17 cellular contexts compared by ENCODE assay signal in the genomic region with DNA sequence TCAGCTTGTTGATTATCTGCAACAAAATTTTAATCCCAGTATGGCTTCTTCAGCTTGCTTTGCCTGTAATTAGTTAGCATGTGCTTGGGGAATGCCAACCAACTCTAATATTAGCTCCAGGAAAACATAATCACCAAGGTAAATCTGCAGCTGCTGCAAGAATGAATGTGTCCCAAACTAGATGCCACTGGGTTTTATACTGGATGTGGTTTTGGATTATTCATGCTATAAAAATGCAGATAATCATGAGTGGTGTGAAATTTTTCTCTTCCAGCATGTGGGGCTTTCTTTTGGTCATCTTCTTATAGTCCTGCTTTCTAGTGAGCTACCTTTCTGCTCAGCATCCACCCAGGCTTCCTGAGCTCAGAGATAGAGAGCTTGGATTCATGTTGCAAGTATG.
DNase-seq lines count a peak whose midpoint lies in the region; ATAC-seq, FAIRE-seq and TF ChIP-seq lines count a peak whose summit lies in the region.
"Had no signal": no experiment of that assay in that cellular context is flagged by ENCODE, and none has a peak within 500 bp of the region (broad histone marks: within the 10 kb centered on the region; RNA-seq: fewer than 3 reads in every experiment).

No MANE protein-coding gene starts in this region.

- H4K20me1 ChIP-seq in PC-9 (ENCODE audit: insufficient read depth), result no peaks in the 10 kb centered on the region

- H3K79me2 ChIP-seq in PC-9 (ENCODE audit: low read depth), result no peaks in the 10 kb centered on the region

- intact Hi-C loops in PC-9 (cut with micrococcal nuclease; ENCODE audit: unreplicated experiment), result no loop called here
- intact Hi-C loops in gastrocnemius medialis (cut with DNase I; ENCODE audit: low total_unique reads), result no loop called here

- in situ Hi-C loops in gastrocnemius medialis (cut with MboI; ENCODE audit: low sequenced_read_pairs in 4 of 4), result no loop called here

- TF ChIP-seq CTCF in PC-9 (conservative IDR thresholded peaks at IDR 0.05), result no peak
- no peak for TF ChIP-seq CTCF in gastrocnemius medialis (IDR thresholded peaks at IDR 0.05 in 4 of 5, conservative IDR thresholded peaks at IDR 0.05 in 1 of 5)

- H3K27ac ChIP-seq in PC-9 (no peak overlapping the region), gastrocnemius medialis (no peak overlapping the region)
- H3K27ac ChIP-seq: GM23248, RWPE1 had no signal

- H3K4me2 ChIP-seq in PC-9, result no peak overlapping the region

- ATAC-seq in gastrocnemius medialis (no peak), GM21423 (IDR thresholded peaks at IDR 0.05; ENCODE audit: unreplicated experiment) (no peak)

- no peaks in the 10 kb centered on the region for H3K27me3 ChIP-seq in PC-9 (ENCODE audit: insufficient read depth, low read depth)
- no peaks in the 10 kb centered on the region for H3K27me3 ChIP-seq in gastrocnemius medialis

- H3K9me2 ChIP-seq in PC-9 (ENCODE audit: insufficient read depth), result no peaks in the 10 kb centered on the region

- no TSS peak for BruUV-seq in PC-9 (replicated peaks; lab: Mats Ljungman, UMichigan)

- FAIRE-seq in RCC 7860 (lab: Jason Lieb, UNC), result no peak

- H3K4me3 ChIP-seq in PC-9 (no peak overlapping the region), gastrocnemius medialis (no peak overlapping the region)
- H3K4me3 ChIP-seq: GM23248 had no signal

- POLR2A ChIA-PET in PC-9 (lab: Charles Lee; ENCODE audit: unreplicated experiment), result no interaction called here

- DNase-seq in ELR (ENCODE audit: low read depth), result peak; percentile 1
- DNase-seq in RCC 7860 (ENCODE audit: low spot score), result peak; percentile 46
- DNase-seq in iris pigment epithelial cell (ENCODE audit: low read depth), result peak; percentile 1
- no peak for DNase-seq in NCI-H526 (lab: John Stamatoyannopoulos, UW)
- DNase-seq in PC-9, result no peak
- no peak for DNase-seq in gastrocnemius medialis
- DNase-seq: DMS 273 treated with DMSO at 0.1 percent for 48 hours, GF-D8, GM23248, HCEC 1CT, NCI-H1105, NCI-H2081 treated with DMSO at 0.1 percent for 48 hours, NCI-H510A, NCI-H774, SIG-M5 had no signal

- H3K4me1 ChIP-seq in PC-9 (replicated peaks; ENCODE audit: insufficient read depth) (no peaks in the 10 kb centered on the region), gastrocnemius medialis (no peaks in the 10 kb centered on the region)

- no peaks in the 10 kb centered on the region for H3K9me3 ChIP-seq in PC-9 (ENCODE audit: insufficient read depth, low read depth)
- H3K9me3 ChIP-seq in gastrocnemius medialis, result no peaks in the 10 kb centered on the region

- no peak for TF ChIP-seq POLR2A in gastrocnemius medialis (IDR thresholded peaks at IDR 0.05)

- CTCF ChIA-PET in PC-9 (lab: Charles Lee), result no interaction called here

- no peak overlapping the region for H2AFZ ChIP-seq in PC-9
- H2AFZ ChIP-seq: GM23248 had no signal

- no peaks in the 10 kb centered on the region for H3F3A ChIP-seq in PC-9 (ENCODE audit: insufficient read depth, low read depth)

- H3K36me3 ChIP-seq in PC-9 (ENCODE audit: low read depth) (no peaks in the 10 kb centered on the region), gastrocnemius medialis (no peaks in the 10 kb centered on the region)

Comparison
In these comparisons a context has a peak if more than half of its experiments do, and no peak if none do; other contexts are left out.
1. DNase-seq: peak in ELR (single experiment), RCC 7860 (single experiment) and iris pigment epithelial cell (single experiment); none in NCI-H526 (0 of 2), PC-9 (0 of 2) and gastrocnemius medialis (0 of 2).